22 cellular contexts compared by ENCODE assay signal in the genomic region with DNA sequence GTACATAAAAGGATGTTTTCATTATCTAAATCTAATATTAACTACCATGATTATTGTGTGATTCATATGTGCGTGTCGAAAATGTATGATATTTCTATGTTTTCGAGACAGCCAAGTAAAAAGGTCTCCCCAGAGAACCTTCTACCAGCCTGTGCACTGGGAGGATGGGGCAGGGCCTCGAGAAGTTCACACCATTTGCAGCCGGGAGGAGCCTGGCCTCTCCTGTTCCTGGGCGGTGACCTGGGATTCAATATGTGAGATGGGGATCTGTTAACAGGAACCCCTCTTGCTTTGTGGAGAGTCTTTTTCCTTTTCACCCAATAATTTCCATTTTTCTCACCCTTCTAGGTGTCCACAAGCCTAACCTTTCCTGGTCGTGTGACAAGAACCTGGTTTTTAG.
"Had no signal": no experiment of that assay in that cellular context is flagged by ENCODE, and none has a peak within 500 bp of the region (broad histone marks: within the 10 kb centered on the region; RNA-seq: fewer than 3 reads in every experiment).

No MANE protein-coding gene starts in this region.

- FAIRE-seq: pancreas, small intestine had no signal

- H3K27me3 ChIP-seq: hepatocyte, left lung, pancreas, sigmoid colon, tibial nerve, uterus had no signal

- H3K9me3 ChIP-seq: left lung, pancreas, prostate gland, sigmoid colon, tibial nerve, uterus had no signal

- H3K4me3 ChIP-seq: hepatocyte, left lung, lung, pancreas, prostate gland, sigmoid colon, tibial nerve, uterus had no signal

- ATAC-seq: left lung; naive thymus-derived CD8-positive, alpha-beta T cell; pancreas; right cardiac atrium; stimulated activated naive CD8-positive, alpha-beta T cell treated with anti-CD3 and anti-CD28 coated beads, Interleukin-15, amount 100 ng/mL, for 72 hours had no signal

- H3K27ac ChIP-seq: left lung, pancreas, prostate gland, sigmoid colon, tibial nerve, uterus had no signal

- H3K36me3 ChIP-seq: left lung, pancreas, prostate gland, sigmoid colon, tibial nerve, uterus had no signal

- H2AFZ ChIP-seq: hepatocyte had no signal

- H3K4me1 ChIP-seq: left lung, prostate gland, sigmoid colon, tibial nerve, uterus had no signal

- DNase-seq: islet precursor cell; left lung; naive thymus-derived CD8-positive, alpha-beta T cell; nucleus accumbens; pancreas; posterior cingulate gyrus; retina; right cardiac atrium; sigmoid colon; small intestine; stimulated activated CD4-positive, alpha-beta T cell treated with anti-CD3 and anti-CD28 coated beads, Interleukin-1b, Interleukin-23, amount 100 ng/mL, for 48 hours; stimulated activated CD4-positive, alpha-beta T cell treated with anti-CD3 and anti-CD28 coated beads, Interleukin-2, amount 100 ng/mL, for 48 hours; stimulated activated CD4-positive, alpha-beta T cell treated with anti-CD3 and anti-CD28 coated beads, Interleukin-4, amount 100 ng/mL, for 4 hours; stimulated activated CD8-positive, alpha-beta memory T cell treated with anti-CD3 and anti-CD28 coated beads, Interleukin-4, amount 100 ng/mL, for 48 hours; stimulated activated naive CD4-positive, alpha-beta T cell treated with Interleukin-2 at 50 U/mL for 16 hours; stimulated activated naive CD8-positive, alpha-beta T cell treated with anti-CD3 and anti-CD28 coated beads, Interleukin-15, amount 100 ng/mL, for 72 hours; substantia nigra; uterus had no signal

- H3K4me2 ChIP-seq: hepatocyte had no signal

- H3K79me2 ChIP-seq: hepatocyte had no signal
